24 cellular contexts compared by ENCODE assay signal in the genomic region with DNA sequence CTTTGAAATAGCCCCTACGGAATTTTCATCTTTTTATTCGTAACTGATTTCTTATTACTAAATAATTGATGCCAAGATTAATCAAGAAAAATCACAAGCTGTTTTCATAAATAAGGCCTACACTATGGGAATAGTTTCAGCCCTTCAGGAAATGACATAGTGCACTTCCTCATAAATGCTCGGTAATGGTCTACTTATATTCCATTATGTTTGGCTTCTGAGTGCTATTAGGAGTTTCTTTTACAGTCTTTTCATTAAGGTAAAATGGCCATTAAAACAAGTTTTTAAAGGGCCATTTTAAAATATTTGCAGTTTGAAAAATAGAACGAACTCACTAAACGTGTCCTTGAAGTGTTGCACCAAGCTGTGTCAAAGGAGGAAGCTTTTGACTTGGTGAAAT.
"Had no signal": no experiment of that assay in that cellular context is flagged by ENCODE, and none has a peak within 500 bp of the region (broad histone marks: within the 10 kb centered on the region; RNA-seq: fewer than 3 reads in every experiment).

No MANE protein-coding gene starts in this region.

- H3K27ac ChIP-seq: colonic mucosa, coronary artery, dorsolateral prefrontal cortex, epithelial cell of prostate, esophagus squamous epithelium, foreskin keratinocyte, gastrocnemius medialis, gastroesophageal sphincter, heart left ventricle, heart right ventricle had no signal

- ATAC-seq: effector memory CD8-positive, alpha-beta T cell; esophagus mucosa; foreskin keratinocyte; gastrocnemius medialis; gastroesophageal sphincter; heart left ventricle; heart right ventricle had no signal

- H3K4me3 ChIP-seq: colonic mucosa, coronary artery, dorsolateral prefrontal cortex, esophagus muscularis mucosa, esophagus squamous epithelium, gastrocnemius medialis, gastroesophageal sphincter, heart left ventricle, heart right ventricle had no signal

- H3K36me3 ChIP-seq: colonic mucosa, esophagus squamous epithelium, gastrocnemius medialis, heart left ventricle, heart right ventricle had no signal

- H3K27me3 ChIP-seq: colonic mucosa, esophagus muscularis mucosa, esophagus squamous epithelium, gastrocnemius medialis, gastroesophageal sphincter, heart left ventricle, heart right ventricle had no signal

- DNase-seq: colonic mucosa; cortex of kidney; dermis blood vessel endothelial cell; dorsolateral prefrontal cortex; effector CD4-positive, alpha-beta T cell; effector CD8-positive, alpha-beta T cell; effector memory CD4-positive, alpha-beta T cell; effector memory CD8-positive, alpha-beta T cell; endodermal cell; erythroblast; esophagus squamous epithelium; foreskin fibroblast; foreskin keratinocyte; foreskin melanocyte; gastrocnemius medialis; glutamatergic neuron; head of caudate nucleus; heart left ventricle; heart right ventricle had no signal

- H3K4me1 ChIP-seq: colonic mucosa, esophagus squamous epithelium, foreskin keratinocyte, gastrocnemius medialis, gastroesophageal sphincter, heart right ventricle had no signal

- H3K9me3 ChIP-seq: colonic mucosa, esophagus muscularis mucosa, esophagus squamous epithelium, gastrocnemius medialis, gastroesophageal sphincter, heart left ventricle, heart right ventricle had no signal
